In the genomic region with DNA sequence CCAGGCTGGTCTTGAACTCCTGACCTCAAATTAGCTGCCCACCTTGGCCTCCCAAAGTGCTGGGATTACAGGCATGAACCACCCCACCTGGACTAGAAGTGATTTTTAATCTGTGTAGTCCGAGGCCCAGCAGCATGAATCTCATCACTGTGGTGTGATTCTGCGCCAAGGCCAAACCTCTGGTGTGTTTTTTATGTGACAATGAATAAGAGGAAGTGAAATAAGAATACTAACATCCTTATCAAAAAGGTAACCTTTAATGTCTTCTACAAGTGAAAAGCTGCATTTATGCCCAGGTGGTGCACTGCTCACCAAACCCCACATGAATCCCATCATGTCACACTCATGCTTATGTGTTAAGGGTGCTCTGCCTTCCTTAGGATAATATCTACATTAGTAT, we compare ENCODE assay signal across 29 cellular contexts.
"Had no signal": no experiment of that assay in that cellular context is flagged by ENCODE, and none has a peak within 500 bp of the region (broad histone marks: within the 10 kb centered on the region; RNA-seq: fewer than 3 reads in every experiment).

No MANE protein-coding gene starts in this region.

- H3K27me3 Mint-ChIP-seq: progenitor cell of endocrine pancreas; stimulated activated naive CD8-positive, alpha-beta T cell treated with anti-CD3 and anti-CD28 coated beads, Interleukin-15, amount 100 ng/mL, for 72 hours; type B pancreatic cell had no signal

- H3K36me3 ChIP-seq: neural progenitor cell, ovary, right lobe of liver, sigmoid colon, suprapubic skin, tibial artery, transverse colon, upper lobe of right lung, uterus had no signal

- DNase-seq: natural killer cell; occipital lobe; ovary; posterior cingulate gyrus; psoas muscle; right cardiac atrium; right lobe of liver; sigmoid colon; small intestine; stimulated activated CD4-positive, alpha-beta T cell treated with anti-CD3 and anti-CD28 coated beads, Interleukin-15, amount 100 ng/mL, for 24 hours; stimulated activated CD4-positive, alpha-beta T cell treated with anti-CD3 and anti-CD28 coated beads, Interleukin-2, amount 100 ng/mL, for 24 hours; stimulated activated CD4-positive, alpha-beta T cell treated with anti-CD3 and anti-CD28 coated beads, Interleukin-2, amount 100 ng/mL, for 48 hours; stimulated activated CD4-positive, alpha-beta T cell treated with anti-CD3 and anti-CD28 coated beads, Interleukin-4, amount 100 ng/mL, for 24 hours; stimulated activated naive B cell treated with anti-CD40 and anti-IgM and Interleukin-4, amounts not matched to agents 10 μg/mL and 1 μg/mL and 100 μg/mL, for 72 hours; stimulated activated naive CD8-positive, alpha-beta T cell treated with anti-CD3 and anti-CD28 coated beads, Interleukin-15, amount 100 ng/mL, for 72 hours; stimulated activated naive CD8-positive, alpha-beta T cell treated with anti-CD3 and anti-CD28 coated beads, Interleukin-15, Interleukin-2, amounts not matched to agents 100 U/mL and 50 U/mL, for 24 hours; substantia nigra; testis; tibial artery; transverse colon; upper lobe of right lung; uterus had no signal

- FAIRE-seq: small intestine had no signal

- H3K27ac Mint-ChIP-seq: natural killer cell; nephron; neural progenitor cell; progenitor cell of endocrine pancreas; stimulated activated effector memory CD8-positive, alpha-beta T cell treated with anti-CD3 and anti-CD28 coated beads, Interleukin-12 subunit alpha, Interleukin-12 subunit beta, amount 100 ng/mL, for 72 hours; stimulated activated naive B cell treated with anti-CD40 and anti-IgM and Interleukin-4, amounts not matched to agents 10 μg/mL and 1 μg/mL and 100 μg/mL, for 72 hours; type B pancreatic cell had no signal

- H3K9me3 ChIP-seq: ovary, psoas muscle, right lobe of liver, sigmoid colon, suprapubic skin, testis, tibial artery, transverse colon, upper lobe of right lung, uterus had no signal

- H3K27me3 ChIP-seq: neural progenitor cell, ovary, right lobe of liver, sigmoid colon, suprapubic skin, testis, tibial artery, transverse colon, upper lobe of right lung, uterus had no signal

- H3K4me3 Mint-ChIP-seq: natural killer cell; nephron; neural progenitor cell; stimulated activated effector memory CD8-positive, alpha-beta T cell treated with anti-CD3 and anti-CD28 coated beads, Interleukin-12 subunit alpha, Interleukin-12 subunit beta, amount 100 ng/mL, for 72 hours; stimulated activated naive B cell treated with anti-CD40 and anti-IgM and Interleukin-4, amounts not matched to agents 10 μg/mL and 1 μg/mL and 100 μg/mL, for 72 hours; stimulated activated naive CD8-positive, alpha-beta T cell treated with anti-CD3 and anti-CD28 coated beads, Interleukin-15, amount 100 ng/mL, for 72 hours; type B pancreatic cell had no signal

- H3K79me2 ChIP-seq: parathyroid adenoma had no signal

- H3K4me3 ChIP-seq: neural progenitor cell, ovary, psoas muscle, right lobe of liver, sigmoid colon, suprapubic skin, testis, tibial artery, transverse colon, upper lobe of right lung, uterus had no signal

- H3K9me3 Mint-ChIP-seq: nephron; neural progenitor cell; stimulated activated effector memory CD8-positive, alpha-beta T cell treated with anti-CD3 and anti-CD28 coated beads, Interleukin-12 subunit alpha, Interleukin-12 subunit beta, amount 100 ng/mL, for 72 hours; stimulated activated naive CD8-positive, alpha-beta T cell treated with anti-CD3 and anti-CD28 coated beads, Interleukin-15, amount 100 ng/mL, for 72 hours; type B pancreatic cell had no signal

- H3K27ac ChIP-seq: neural progenitor cell, ovary, parathyroid adenoma, psoas muscle, right lobe of liver, sigmoid colon, suprapubic skin, testis, tibial artery, transverse colon, upper lobe of right lung, uterus had no signal

- H3K9ac ChIP-seq: neural progenitor cell, parathyroid adenoma had no signal

- ATAC-seq: natural killer cell; psoas muscle; right cardiac atrium; right lobe of liver; stimulated activated naive CD8-positive, alpha-beta T cell treated with anti-CD3 and anti-CD28 coated beads, Interleukin-15, amount 100 ng/mL, for 72 hours; stimulated activated naive CD8-positive, alpha-beta T cell treated with anti-CD3 and anti-CD28 coated beads, Interleukin-15, Interleukin-2, amounts not matched to agents 100 U/mL and 50 U/mL, for 24 hours; upper lobe of right lung had no signal

- H3K36me3 Mint-ChIP-seq: natural killer cell; neural progenitor cell; stimulated activated effector memory CD8-positive, alpha-beta T cell treated with anti-CD3 and anti-CD28 coated beads, Interleukin-12 subunit alpha, Interleukin-12 subunit beta, amount 100 ng/mL, for 72 hours; stimulated activated naive B cell treated with anti-CD40 and anti-IgM and Interleukin-4, amounts not matched to agents 10 μg/mL and 1 μg/mL and 100 μg/mL, for 72 hours; type B pancreatic cell had no signal

- H3K4me1 ChIP-seq: neural progenitor cell, parathyroid adenoma, psoas muscle, right lobe of liver, sigmoid colon, suprapubic skin, testis, tibial artery, transverse colon, upper lobe of right lung, uterus had no signal

- H2AFZ ChIP-seq: neural progenitor cell, parathyroid adenoma had no signal

- H3K4me1 Mint-ChIP-seq: natural killer cell; nephron; neural progenitor cell; stimulated activated effector memory CD8-positive, alpha-beta T cell treated with anti-CD3 and anti-CD28 coated beads, Interleukin-12 subunit alpha, Interleukin-12 subunit beta, amount 100 ng/mL, for 72 hours; stimulated activated naive B cell treated with anti-CD40 and anti-IgM and Interleukin-4, amounts not matched to agents 10 μg/mL and 1 μg/mL and 100 μg/mL, for 72 hours; stimulated activated naive CD8-positive, alpha-beta T cell treated with anti-CD3 and anti-CD28 coated beads, Interleukin-15, amount 100 ng/mL, for 72 hours had no signal

- H3K4me2 ChIP-seq: neural progenitor cell had no signal
